Comparison of ENCODE assay signal across 7 cellular contexts in genomic region chr20:31278178-31278577, GRCh38. TPM values are rescaled to one million over a fixed set of nuclear protein-coding genes. Genes with fewer than 3 reads are reported as not detected.
"Had no signal": no experiment of that assay in that cellular context is flagged by ENCODE, and none has a peak within 500 bp of the region (broad histone marks: within the 10 kb centered on the region; RNA-seq: fewer than 3 reads in every experiment).

No MANE protein-coding gene starts in this region.

- ATAC-seq: GM23338 had no signal

- DNase-seq: H9, HCEC 1CT, KBM-7 had no signal

- H3K4me3 ChIP-seq: GM23338 had no signal

- H2AFZ ChIP-seq: GM23338 had no signal

- H3K4me2 ChIP-seq: GM23338 had no signal

RNA-seq across cellular contexts. Expression of gene DEFB115, which starts 20.7 kb away (rescaled TPM):
- total RNA-seq: GM23338, H1, H9, HT-29 had no signal
- polyA plus RNA-seq: H1, IgD-negative memory B cell had no signal

RNA-seq across cellular contexts. Expression of gene DEFB116, which starts 30.2 kb away (rescaled TPM):
- total RNA-seq: GM23338, H1, H9, HT-29 had no signal
- polyA plus RNA-seq: GM23338, H1, IgD-negative memory B cell had no signal
